ENCODE assay signal across 8 cellular contexts in the genomic region with DNA sequence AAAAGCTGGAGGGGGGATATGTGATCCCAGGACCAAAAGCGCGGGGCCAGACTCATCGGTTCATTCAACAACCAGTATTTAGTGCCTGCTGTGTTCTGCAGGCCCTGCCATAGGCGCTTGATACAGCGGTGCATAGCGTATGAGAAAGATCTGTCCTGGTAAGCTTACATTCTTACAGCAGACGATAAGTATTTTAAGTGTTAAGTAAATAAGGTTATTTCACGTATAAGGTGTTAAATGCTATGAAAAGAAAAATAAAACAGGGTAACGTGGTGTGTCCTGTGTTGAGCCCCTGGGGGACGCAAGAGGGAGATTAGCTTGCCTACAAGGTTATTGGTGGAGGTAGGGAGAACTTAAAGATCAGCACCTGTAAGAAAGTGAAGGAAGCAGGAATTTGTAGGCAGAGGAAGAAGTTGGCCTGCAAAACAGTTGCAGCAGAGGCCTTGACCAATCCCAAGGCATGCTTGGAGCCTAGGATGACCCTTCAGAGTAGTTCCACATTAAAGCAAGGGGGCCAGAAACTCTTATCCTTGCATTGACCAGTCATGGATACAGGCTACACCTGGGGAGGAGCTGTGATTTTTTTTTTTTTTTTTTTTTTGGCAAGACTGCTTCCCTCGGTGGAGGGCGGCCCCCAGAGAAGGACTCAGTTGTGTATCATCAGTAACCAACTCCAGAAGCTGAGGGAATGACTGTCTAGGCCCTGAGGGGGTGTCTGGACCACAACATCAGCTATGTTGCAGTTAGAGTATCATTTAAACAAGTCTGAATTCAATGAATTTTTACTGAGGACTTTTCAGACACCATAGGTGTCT. TPM values are rescaled to one million over a fixed set of nuclear protein-coding genes. Genes with fewer than 3 reads are reported as not detected.
A peak's percentile ranks its signal among the peaks of the same experiment; 100 is the strongest.
DNase-seq lines count a peak whose midpoint lies in the region; ATAC-seq and TF ChIP-seq lines count a peak whose summit lies in the region.

No MANE protein-coding gene starts in this region.

- H3K27me3 ChIP-seq in MM.1S (replicated peaks; ENCODE audit: insufficient read depth, low read length) (no peaks in the 10 kb centered on the region), breast epithelium (no peaks in the 10 kb centered on the region), aorta (ENCODE audit: control insufficient read depth in 1 of 2, insufficient read depth in 2 of 2, low read length in 1 of 2) (no peaks in the 10 kb centered on the region)

- H2AFZ ChIP-seq in MM.1S (ENCODE audit: low read length) = peak overlapping the region; percentile 98

- H3F3A ChIP-seq in MM.1S (ENCODE audit: insufficient read depth, low read length) = peaks cover 10% of the 10 kb centered on the region

- H3K27ac ChIP-seq in MM.1S (ENCODE audit: low read length) = peak overlapping the region; percentile 98; the same call in 1 of the 2 replicates
- peak overlapping the region; percentile 92 to 99 for H3K27ac ChIP-seq in breast epithelium
- peak overlapping the region; percentile 92 for H3K27ac ChIP-seq in mesodermal cell (ENCODE audit: low read depth, low read length, severe bottlenecking)
- H3K27ac ChIP-seq in aorta (ENCODE audit: low read depth in 1 of 2, low read length in 2 of 2) = peak overlapping the region; percentile 91 to 98

- TF ChIP-seq CTCF in MM.1S (IDR thresholded peaks at IDR 0.05; ENCODE audit: low read length) (no peak), breast epithelium (IDR thresholded peaks at IDR 0.05) (no peak), GM13976 (IDR thresholded peaks at IDR 0.05; ENCODE audit: borderline replicate concordance, control extremely low read depth, extremely low read depth, insufficient read depth, missing control alignments) (no peak)

- peak overlapping the region; percentile 93 for H3K4me2 ChIP-seq in MM.1S (ENCODE audit: low read depth, low read length)

- no peak for TF ChIP-seq POLR2A in breast epithelium (IDR thresholded peaks at IDR 0.05)

- no peaks in the 10 kb centered on the region for H3K79me2 ChIP-seq in MM.1S (ENCODE audit: low read length)

- peak overlapping the region; percentile 94 for H3K4me3 ChIP-seq in MM.1S (ENCODE audit: low read length)
- peak overlapping the region; percentile 74 to 95 (median 84) for H3K4me3 ChIP-seq in breast epithelium
- peak overlapping the region; percentile 73 for H3K4me3 ChIP-seq in mesodermal cell (ENCODE audit: extremely low read depth, insufficient read depth, low read length, poor library complexity, severe bottlenecking)
- H3K4me3 ChIP-seq in aorta (ENCODE audit: low read length in 2 of 2) = peak overlapping the region; percentile 72 to 79

- 5 to 13% methylated on average over 8 to 10 of the region's 12 CpGs for WGBS in mesodermal cell (ENCODE audit: insufficient coverage in 2 of 2), 2 experiments
- 9 to 12% methylated on average over 12 of the region's 12 CpGs for WGBS in aorta, 2 donors

- H3K9ac ChIP-seq in MM.1S (ENCODE audit: low read length) = peak overlapping the region; percentile 98

- no peaks in the 10 kb centered on the region for H4K20me1 ChIP-seq in MM.1S (ENCODE audit: insufficient read depth, low read length)

- H3K36me3 ChIP-seq in MM.1S (replicated peaks; ENCODE audit: insufficient read depth, low read length) (no peaks in the 10 kb centered on the region), breast epithelium (no peaks in the 10 kb centered on the region), mesodermal cell (ENCODE audit: control insufficient read depth, insufficient read depth, low read length) (no peaks in the 10 kb centered on the region), aorta (ENCODE audit: control insufficient read depth in 1 of 2, insufficient read depth in 2 of 2, low read length in 1 of 2) (no peaks in the 10 kb centered on the region)

- H3K4me1 ChIP-seq in MM.1S (ENCODE audit: low read length) = peaks cover 10% of the 10 kb centered on the region; the same call in 1 of the 2 replicates
- no peaks in the 10 kb centered on the region for H3K4me1 ChIP-seq in breast epithelium
- peaks cover 10% of the 10 kb centered on the region for H3K4me1 ChIP-seq in mesodermal cell (ENCODE audit: control insufficient read depth, insufficient read depth, low read length, poor library complexity, severe bottlenecking)
- H3K4me1 ChIP-seq in aorta (ENCODE audit: control insufficient read depth in 1 of 2, insufficient read depth in 2 of 2, low read length in 2 of 2) = peaks cover 0 to 2% of the 10 kb centered on the region in 2 donors

- intact Hi-C loops in breast epithelium (cut with DNase I; ENCODE audit: low total_unique reads) = no loop called here
- intact Hi-C loops in aorta (cut with DNase I) = loop anchor here in 1 of 2 donors (2.0 to 10.0 kb wide), 2 partner anchors 231 to 323 kb away; partner anchors contain the start of genes C2CD3 and PPME1

- ATAC-seq in aorta (ENCODE audit: low FRiP score) = no peak
- ATAC-seq in HG02642 (IDR thresholded peaks at IDR 0.05; ENCODE audit: poor library complexity, unreplicated experiment) = no peak

- peak; percentile 78 for DNase-seq in NCI-H187 treated with DMSO at 0.1 percent for 48 hours (lab: John Stamatoyannopoulos, UW)
- DNase-seq in NCI-H187 (lab: John Stamatoyannopoulos, UW) = no peak
- DNase-seq in MM.1S = no peak
- DNase-seq in breast epithelium (ENCODE audit: low spot score in 2 of 2) = no peak
- DNase-seq in aorta = no peak
- DNase-seq in GM13976 (ENCODE audit: low spot score) = no peak

- H3K9me3 ChIP-seq in MM.1S (replicated peaks; ENCODE audit: insufficient read depth, low read length) (no peaks in the 10 kb centered on the region), breast epithelium (no peaks in the 10 kb centered on the region), mesodermal cell (ENCODE audit: control insufficient read depth, low read length) (no peaks in the 10 kb centered on the region), aorta (ENCODE audit: control insufficient read depth, low read length) (no peaks in the 10 kb centered on the region)

- no peaks in the 10 kb centered on the region for H3K9me2 ChIP-seq in MM.1S (replicated peaks; ENCODE audit: insufficient read depth, low read length)

- in situ Hi-C loops in GM13976 (cut with MboI; ENCODE audit: low sequenced_read_pairs, unreplicated experiment) = no loop called here

RNA-seq across cellular contexts. Expression of gene LIPT2, which starts 0.5 kb away (rescaled TPM):
- total RNA-seq in breast epithelium (10 to 100 TPM in 1 of 3 donors, 1 to 10 TPM in 2; 2.0 to 13.5 (median 9.8) TPM), aorta (1 to 10 TPM; 1.0 to 1.8 TPM)
- 5.2 TPM for polyA plus RNA-seq in mesodermal cell (2013, experiment 1 of 2)
- 5.2 TPM for polyA plus RNA-seq in mesodermal cell (2013, experiment 2 of 2)
- under 1 TPM in 1 of 2 donors, not detected in 1; 0.95 TPM for polyA plus RNA-seq in aorta

RNA-seq across cellular contexts. Expression of gene KCNE3, which starts 26.7 kb away (rescaled TPM):
- total RNA-seq in breast epithelium (10 to 100 TPM in 1 of 3 donors, 1 to 10 TPM in 2; 3.6 to 15.8 (median 4.7) TPM), aorta (10 to 100 TPM in 1 of 2 donors, 1 to 10 TPM in 1; 3.8 to 12.5 TPM)
- polyA plus RNA-seq in mesodermal cell (2013, experiment 1 of 2) = 6.2 TPM
- 5.9 TPM for polyA plus RNA-seq in mesodermal cell (2013, experiment 2 of 2)
- polyA plus RNA-seq in aorta = 10 to 100 TPM in 1 of 2 donors, under 1 TPM in 1; 0.97 to 17.9 TPM
